In the genomic region with DNA sequence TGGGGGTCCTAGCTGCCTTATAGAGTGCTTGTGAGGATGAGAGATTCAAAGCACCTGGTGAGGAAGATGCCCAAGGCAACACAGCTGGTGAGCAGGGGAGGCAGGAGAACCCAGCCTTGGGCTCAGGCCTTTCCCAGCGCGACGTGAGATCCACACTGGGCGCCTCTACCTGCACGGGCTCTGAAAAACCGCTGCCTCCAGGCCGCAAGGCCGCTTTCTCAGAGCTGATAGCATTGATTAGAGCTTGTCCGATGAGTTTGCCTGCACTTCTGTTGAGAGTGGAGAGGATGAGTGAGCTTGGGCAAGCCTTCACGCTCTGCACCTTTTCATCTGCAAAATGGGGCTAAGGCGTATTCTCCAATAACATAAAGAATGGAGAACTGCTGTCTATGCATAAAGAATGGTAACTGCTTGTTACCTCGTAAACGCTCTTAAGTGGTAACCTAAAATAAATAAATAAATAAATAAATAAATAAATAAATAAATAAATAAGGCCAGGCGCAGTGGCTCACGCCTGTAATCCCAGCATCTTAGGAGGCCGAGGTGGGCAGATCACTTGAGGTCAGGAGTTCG, we compare ENCODE assay signal across 8 cellular contexts. TPM values are rescaled to one million over a fixed set of nuclear protein-coding genes. Genes with fewer than 3 reads are reported as not detected.
DNase-seq lines count a peak whose midpoint lies in the region; ATAC-seq, FAIRE-seq and TF ChIP-seq lines count a peak whose summit lies in the region.

No MANE protein-coding gene starts in this region.

- H3K4me1 ChIP-seq in HUES64 (ENCODE audit: insufficient read depth, low read length) (peaks cover 10% of the 10 kb centered on the region), lower lobe of right lung (peaks cover 23% of the 10 kb centered on the region)

- H3K36me3 ChIP-seq in HUES64 (ENCODE audit: insufficient read depth, low read length) (peaks cover 59% of the 10 kb centered on the region), lower lobe of right lung (peaks cover 38% of the 10 kb centered on the region)

- no peak for TF ChIP-seq CTCF in astrocyte of the cerebellum (IDR thresholded peaks at IDR 0.05; ENCODE audit: low read depth, low read length, missing control alignments)
- TF ChIP-seq CTCF in lower lobe of right lung (IDR thresholded peaks at IDR 0.05): no peak

- no peaks in the 10 kb centered on the region for H3K27me3 ChIP-seq in HUES64 (ENCODE audit: insufficient read depth, low read length)
- no peaks in the 10 kb centered on the region for H3K27me3 ChIP-seq in lower lobe of right lung (ENCODE audit: low read depth)

- no peak for FAIRE-seq in frontal cortex (lab: Jason Lieb, UNC)

- H3K4me3 ChIP-seq in HUES64 (ENCODE audit: low read length): peak overlapping the region; percentile 87
- peak overlapping the region; percentile 74 for H3K4me3 ChIP-seq in astrocyte of the cerebellum (ENCODE audit: low read depth, low read length)
- H3K4me3 ChIP-seq in lower lobe of right lung: peak overlapping the region; percentile 74

- no peaks in the 10 kb centered on the region for H3K9me3 ChIP-seq in HUES64 (ENCODE audit: insufficient read depth, low read depth, low read length)
- no peaks in the 10 kb centered on the region for H3K9me3 ChIP-seq in lower lobe of right lung

- DNase-seq in AG08396 (ENCODE audit: low spot score) (peak; percentile 19), astrocyte of the cerebellum (ENCODE audit: low read depth) (no peak), lower lobe of right lung (no peak), frontal cortex (ENCODE audit: low spot score in 2 of 2) (no peak)

- H3K9ac ChIP-seq in HUES64 (ENCODE audit: low read depth, low read length): peak overlapping the region; percentile 80

- in situ Hi-C loops in astrocyte of the cerebellum (cut with HindIII; ENCODE audit: low sequenced_read_pairs): no loop called here

- peak overlapping the region; percentile 69; the same call in 1 of the 2 replicates for H3K27ac ChIP-seq in HUES64 (ENCODE audit: low read depth, low read length)
- no peak overlapping the region for H3K27ac ChIP-seq in lower lobe of right lung

- intact Hi-C loops in lower lobe of right lung (cut with DNase I): no loop called here

- peak in 1 of 2 donors; percentile 9 for ATAC-seq in lower lobe of right lung
- no peak for ATAC-seq in GM21367 (IDR thresholded peaks at IDR 0.05; ENCODE audit: unreplicated experiment)
- no peak for ATAC-seq in HG03571 (IDR thresholded peaks at IDR 0.05; ENCODE audit: unreplicated experiment)
- ATAC-seq in HG02642 (IDR thresholded peaks at IDR 0.05; ENCODE audit: poor library complexity, unreplicated experiment): no peak

- WGBS in HUES64: 47% methylated on average over 15 of the region's 17 CpGs

RNA-seq across cellular contexts. Expression of a gene that starts 0.9 kb away (rescaled TPM):
- 30.5 TPM for polyA plus RNA-seq in HUES64 (2013, experiment 1 of 2)
- polyA plus RNA-seq in HUES64 (2013, experiment 2 of 2): 25.5 TPM
- 56.3 TPM for total RNA-seq in lower lobe of right lung
- 2.4 TPM for total RNA-seq in frontal cortex

RNA-seq across cellular contexts. Expression of a gene that starts 25.3 kb away (rescaled TPM):
- 189 TPM for polyA plus RNA-seq in HUES64 (2013, experiment 1 of 2)
- polyA plus RNA-seq in HUES64 (2013, experiment 2 of 2): 186 TPM
- total RNA-seq in lower lobe of right lung (193 TPM), frontal cortex (148 TPM)

RNA-seq across cellular contexts. Expression of a gene that starts 49.4 kb away (rescaled TPM):
- polyA plus RNA-seq in HUES64 (2013, experiment 1 of 2): 38.0 TPM
- polyA plus RNA-seq in HUES64 (2013, experiment 2 of 2): 44.1 TPM
- total RNA-seq in lower lobe of right lung (12.8 TPM), frontal cortex (3.7 TPM)

RNA-seq across cellular contexts. Expression of a gene that starts 55.5 kb away (rescaled TPM):
- polyA plus RNA-seq in HUES64 (2013, experiment 1 of 2): 20.1 TPM
- 19.5 TPM for polyA plus RNA-seq in HUES64 (2013, experiment 2 of 2)
- total RNA-seq in lower lobe of right lung (73.4 TPM), frontal cortex (37.5 TPM)

Comparison
In these comparisons a context has a peak if more than half of its experiments do, and no peak if none do; other contexts are left out.
1. RNA of a gene that starts 0.9 kb away (total RNA-seq): 56.3 TPM in lower lobe of right lung (single experiment); 2.4 TPM in frontal cortex (single experiment); every median in the first group is over 10 times any median in the second.
2. Peak in every context shown above with its lines, with median percentiles within 50 percentile points of each other: H3K4me3 ChIP-seq.